In genomic region chr2:191245046-191245868, GRCh38 we compare ENCODE assay signal across 8 cellular contexts. TPM values are rescaled to one million over a fixed set of nuclear protein-coding genes. Genes with fewer than 3 reads are reported as not detected.
DNase-seq lines count a peak whose midpoint lies in the region; ATAC-seq and TF ChIP-seq lines count a peak whose summit lies in the region.

TSS of gene MYO1B (plus strand) at chr2:191245404. CDS start at chr2:191276896, 31,492 bp downstream.

- no peaks in the 10 kb centered on the region for H3K36me3 Mint-ChIP-seq in CD8-positive, alpha-beta T cell
- H3K36me3 Mint-ChIP-seq in activated naive CD4-positive, alpha-beta T cell treated with anti-CD3 and anti-CD28 coated beads, Interleukin-2, amount 50 U/mL, for 72 hours: peaks cover 7 to 10% of the 10 kb centered on the region in 2 donors

- ATAC-seq in CD8-positive, alpha-beta T cell: peak; percentile 72
- ATAC-seq in GM21381 (IDR thresholded peaks at IDR 0.05; ENCODE audit: unreplicated experiment) (peak; percentile 60), RWPE2 (ENCODE audit: low read depth) (peak; percentile 75)
- peak; percentile 90 to 93 for ATAC-seq in activated naive CD4-positive, alpha-beta T cell treated with anti-CD3 and anti-CD28 coated beads, Interleukin-2, amount 50 U/mL, for 72 hours

- POLR2A ChIA-PET in CD8-positive, alpha-beta T cell (lab: Charles Lee): no interaction called here

- peaks cover 8% of the 10 kb centered on the region for H3K4me1 ChIP-seq in CD8-positive, alpha-beta T cell (ENCODE audit: insufficient read depth, low read length)
- peaks cover 28% of the 10 kb centered on the region for H3K4me1 ChIP-seq in RWPE2 (ENCODE audit: insufficient read depth, poor library complexity, severe bottlenecking)
- peaks cover 18% of the 10 kb centered on the region for H3K4me1 ChIP-seq in cardiac muscle cell (ENCODE audit: low read depth)
- no peaks in the 10 kb centered on the region for H3K4me1 ChIP-seq in prostate gland (replicated peaks)

- in situ Hi-C loops in KBM-7 (cut with MboI; ENCODE audit: low pct_unique_long_range_greater_than_20kb, low sequenced_read_pairs): no loop called here

- TF ChIP-seq POLR2A in prostate gland (IDR thresholded peaks at IDR 0.05): peak; percentile 81

- H3K4me3 ChIP-seq in CD8-positive, alpha-beta T cell (ENCODE audit: low read depth, low read length): peak within 1 kb of the TSS; percentile 64
- H3K4me3 ChIP-seq in RWPE2 (ENCODE audit: severe bottlenecking) (peak within 1 kb of the TSS; percentile 87), cardiac muscle cell (peak within 1 kb of the TSS; percentile 76), prostate gland (peak within 1 kb of the TSS; percentile 64 to 76)

- no peak within 1 kb of the TSS for H3K27ac ChIP-seq in CD8-positive, alpha-beta T cell (ENCODE audit: low read depth, low read length)
- H3K27ac ChIP-seq in RWPE2 (ENCODE audit: poor library complexity, severe bottlenecking) (peak within 1 kb of the TSS; percentile 90), cardiac muscle cell (peak within 1 kb of the TSS; percentile 85), prostate gland (peak within 1 kb of the TSS; percentile 65 to 68)

- H3K27ac Mint-ChIP-seq in CD8-positive, alpha-beta T cell: no peak within 1 kb of the TSS
- peak within 1 kb of the TSS in 1 of 2 donors; percentile 47 for H3K27ac Mint-ChIP-seq in activated naive CD4-positive, alpha-beta T cell treated with anti-CD3 and anti-CD28 coated beads, Interleukin-2, amount 50 U/mL, for 72 hours

- intact Hi-C loops in CD8-positive, alpha-beta T cell (cut with DNase I, micrococcal nuclease): loop anchor here in 1 of 2 experiments (5.0 kb wide), 2 partner anchors 53 to 78 kb away; no protein-coding TSS in a partner anchor
- intact Hi-C loops in prostate gland (cut with DNase I): loop anchor here (2.0 to 5.0 kb wide), 2 partner anchors 122 to 256 kb away; no protein-coding TSS in a partner anchor

- peak in 5 of 7 experiments; percentile 10 to 61 (median 35) for DNase-seq in CD8-positive, alpha-beta T cell
- DNase-seq in KBM-7 (peak; percentile 84), RWPE2 (ENCODE audit: low spot score) (peak; percentile 89), cardiac muscle cell (ENCODE audit: low read depth in 1 of 2, low spot score in 1 of 2) (peak; percentile 90 to 95), prostate gland (ENCODE audit: low spot score) (peak; percentile 77), midbrain (lab: John Stamatoyannopoulos, UW) (no peak)
- DNase-seq in activated naive CD4-positive, alpha-beta T cell treated with anti-CD3 and anti-CD28 coated beads, Interleukin-2, amount 50 U/mL, for 72 hours (ENCODE audit: low spot score in 2 of 2): peak; percentile 70 to 76

- peaks cover 10% of the 10 kb centered on the region for H3K27me3 Mint-ChIP-seq in CD8-positive, alpha-beta T cell (ENCODE audit: low read depth)

- peaks cover 6% of the 10 kb centered on the region for H3K4me1 Mint-ChIP-seq in CD8-positive, alpha-beta T cell (ENCODE audit: low read depth)

- peaks cover 4% of the 10 kb centered on the region for H3K9me3 Mint-ChIP-seq in CD8-positive, alpha-beta T cell
- no peaks in the 10 kb centered on the region for H3K9me3 Mint-ChIP-seq in activated naive CD4-positive, alpha-beta T cell treated with anti-CD3 and anti-CD28 coated beads, Interleukin-2, amount 50 U/mL, for 72 hours

- CTCF ChIA-PET in CD8-positive, alpha-beta T cell (lab: Charles Lee): no interaction called here

- peak within 1 kb of the TSS; percentile 85 for H3K4me3 Mint-ChIP-seq in CD8-positive, alpha-beta T cell

- 1% methylated on average over 76 of the region's 112 CpGs for WGBS in prostate gland

- no peaks in the 10 kb centered on the region for H3K27me3 ChIP-seq in CD8-positive, alpha-beta T cell (ENCODE audit: insufficient read depth, low read length)
- H3K27me3 ChIP-seq in RWPE2 (ENCODE audit: insufficient read depth, poor library complexity, severe bottlenecking): no peaks in the 10 kb centered on the region
- no peaks in the 10 kb centered on the region for H3K27me3 ChIP-seq in cardiac muscle cell
- no peaks in the 10 kb centered on the region for H3K27me3 ChIP-seq in prostate gland (replicated peaks; ENCODE audit: insufficient read depth)

- no peak for TF ChIP-seq CTCF in CD8-positive, alpha-beta T cell (IDR thresholded peaks at IDR 0.05)
- TF ChIP-seq CTCF in RWPE2 (IDR thresholded peaks at IDR 0.05; ENCODE audit: poor library complexity, severe bottlenecking) (peak; percentile 93), cardiac muscle cell (IDR thresholded peaks at IDR 0.05; ENCODE audit: low read depth, low read length) (peak; percentile 58), prostate gland (IDR thresholded peaks at IDR 0.05) (peak; percentile 18 to 77 (median 64))

- no peaks in the 10 kb centered on the region for H3K36me3 ChIP-seq in CD8-positive, alpha-beta T cell (ENCODE audit: insufficient read depth, low read length)
- peaks cover 28% of the 10 kb centered on the region for H3K36me3 ChIP-seq in RWPE2 (ENCODE audit: low read depth)
- no peaks in the 10 kb centered on the region for H3K36me3 ChIP-seq in cardiac muscle cell
- no peaks in the 10 kb centered on the region for H3K36me3 ChIP-seq in prostate gland

- H3K9me3 ChIP-seq in CD8-positive, alpha-beta T cell (ENCODE audit: low read length): no peaks in the 10 kb centered on the region
- H3K9me3 ChIP-seq in RWPE2 (ENCODE audit: severe bottlenecking) (no peaks in the 10 kb centered on the region), cardiac muscle cell (ENCODE audit: low read depth) (no peaks in the 10 kb centered on the region), prostate gland (no peaks in the 10 kb centered on the region)

RNA-seq across cellular contexts. Expression of gene MYO1B, which starts in this region (rescaled TPM):
- total RNA-seq in CD8-positive, alpha-beta T cell: under 1 TPM; 0.38 to 1.00 TPM
- 10 to 100 TPM in 1 of 2 donors, 1 to 10 TPM in 1; 4.7 to 42.5 TPM for total RNA-seq in activated naive CD4-positive, alpha-beta T cell treated with anti-CD3 and anti-CD28 coated beads, Interleukin-2, amount 50 U/mL, for 72 hours
- total RNA-seq in cardiac muscle cell (38.8 and 44.5 TPM in 2 replicates), prostate gland (10 to 100 TPM; 22.4 to 38.3 TPM)
- polyA plus RNA-seq in cardiac muscle cell: 33.1 and 35.8 TPM in 2 replicates

Comparison
In these comparisons a context has a peak if more than half of its experiments do, and no peak if none do; other contexts are left out.
1. Peak in DNase-seq, ATAC-seq and H3K4me3 ChIP-seq in CD8-positive, alpha-beta T cell; RNA of the gene not detected or under 1 TPM.